In the genomic region with DNA sequence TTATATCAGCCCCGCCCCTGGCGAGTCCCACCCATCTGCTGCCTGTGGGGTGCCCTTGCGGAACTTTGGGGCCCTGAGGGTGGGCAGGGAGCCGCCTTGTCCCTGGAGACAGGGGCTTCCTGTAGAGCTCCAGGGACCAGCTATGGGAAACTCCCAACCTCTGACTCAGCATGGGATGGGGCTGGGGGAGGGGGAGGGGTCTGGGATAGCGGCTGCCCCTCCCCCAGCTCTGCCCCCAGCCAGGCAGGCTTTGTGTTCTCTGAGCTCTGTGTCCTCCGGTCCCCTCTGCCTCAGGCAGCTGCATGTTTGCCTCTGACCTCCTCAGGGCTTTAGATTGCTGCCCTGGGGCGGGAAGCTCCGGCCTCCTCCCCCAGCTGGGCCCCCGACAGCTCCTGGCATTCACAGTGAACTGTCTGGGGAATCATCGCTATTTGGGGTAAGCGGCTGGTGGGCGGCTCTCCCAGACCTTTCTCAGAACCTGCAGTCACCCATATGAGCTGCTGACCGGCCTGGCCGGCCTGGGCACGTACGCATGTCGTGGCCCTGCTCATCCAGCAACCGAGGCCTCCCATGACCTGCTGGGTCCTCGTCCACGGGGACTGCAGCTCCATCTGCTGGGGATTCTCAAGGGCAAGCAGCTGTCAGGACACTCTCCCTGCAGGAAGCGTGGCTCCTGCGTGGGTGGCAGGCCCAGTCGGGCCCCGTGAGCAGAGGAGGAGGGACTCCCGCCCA, we compare ENCODE assay signal across 9 cellular contexts. TPM values are rescaled to one million over a fixed set of nuclear protein-coding genes. Genes with fewer than 3 reads are reported as not detected.
DNase-seq lines count a peak whose midpoint lies in the region; ATAC-seq, FAIRE-seq and TF ChIP-seq lines count a peak whose summit lies in the region.
"Had no signal": no experiment of that assay in that cellular context is flagged by ENCODE, and none has a peak within 500 bp of the region (broad histone marks: within the 10 kb centered on the region; RNA-seq: fewer than 3 reads in every experiment).

No MANE protein-coding gene starts in this region.

- H3K9me3 ChIP-seq in BLaER1 treated with 17β-estradiol and CSF1 and Interleukin-3, amounts not matched to agents 10 nM and 100 nM (replicated peaks in 1 of 11), result no peaks in the 10 kb centered on the region
- H3K9me3 ChIP-seq in Panc1 (ENCODE audit: control insufficient read depth, insufficient read depth, low read depth, low read length), result no peaks in the 10 kb centered on the region

- H3K27ac Mint-ChIP-seq in neural crest cell (ENCODE audit: unreplicated experiment), result peak overlapping the region; percentile 92
- H3K27ac Mint-ChIP-seq: activated CD8-positive, alpha-beta memory T cell treated with anti-CD3 and anti-CD28 coated beads, Interleukin-2, amount 10 ng/mL, durations not matched to agents 7 days and 5 days had no signal

- TF ChIP-seq CTCF in Panc1 (IDR thresholded peaks at IDR 0.05), result no peak; the same call in 1 of the 2 replicates
- peak; percentile 60 for TF ChIP-seq CTCF in neural crest cell (conservative IDR thresholded peaks at IDR 0.05)
- TF ChIP-seq CTCF in lower leg skin (IDR thresholded peaks at IDR 0.05), result no peak

- DNase-seq in Panc1 (ENCODE audit: low read depth, low spot score) (no peak), fibroblast of peridontal ligament (ENCODE audit: extremely low read depth) (peak; percentile 14), neural crest cell (ENCODE audit: low read depth, low spot score) (peak; percentile 74), lower leg skin (ENCODE audit: low spot score in 2 of 2) (no peak), GM12892 (ENCODE audit: insufficient read length) (no peak)
- no peak for DNase-seq in stimulated activated CD4-positive, alpha-beta T cell treated with anti-CD3 and anti-CD28 coated beads, Interleukin-4, amount 100 ng/mL, for 24 hours
- DNase-seq: activated CD8-positive, alpha-beta memory T cell treated with anti-CD3 and anti-CD28 coated beads, Interleukin-2, amount 10 ng/mL, durations not matched to agents 7 days and 5 days had no signal

- peaks cover 36 to 68% (median 58%) of the 10 kb centered on the region in 10 experiments for H3K4me1 ChIP-seq in BLaER1 treated with 17β-estradiol and CSF1 and Interleukin-3, amounts not matched to agents 10 nM and 100 nM
- H3K4me1 ChIP-seq in Panc1 (ENCODE audit: control insufficient read depth, insufficient read depth, low read length), result peaks cover 22% of the 10 kb centered on the region

- no peaks in the 10 kb centered on the region for H3K36me3 ChIP-seq in BLaER1 treated with 17β-estradiol and CSF1 and Interleukin-3, amounts not matched to agents 10 nM and 100 nM
- no peaks in the 10 kb centered on the region for H3K36me3 ChIP-seq in Panc1 (ENCODE audit: control insufficient read depth, insufficient read depth, low read length)

- peaks cover 0 to 7% (median 0%) of the 10 kb centered on the region in 11 experiments; a peak in 2 of 22 replicates for H3K27me3 ChIP-seq in BLaER1 treated with 17β-estradiol and CSF1 and Interleukin-3, amounts not matched to agents 10 nM and 100 nM
- no peaks in the 10 kb centered on the region for H3K27me3 ChIP-seq in Panc1 (ENCODE audit: control insufficient read depth, insufficient read depth, low read length)

- peak overlapping the region; percentile 67 to 88 (median 84) for H3K4me2 ChIP-seq in BLaER1 treated with 17β-estradiol and CSF1 and Interleukin-3, amounts not matched to agents 10 nM and 100 nM

- no peaks in the 10 kb centered on the region for H3K27me3 Mint-ChIP-seq in neural crest cell (ENCODE audit: low read depth)
- H3K27me3 Mint-ChIP-seq: activated CD8-positive, alpha-beta memory T cell treated with anti-CD3 and anti-CD28 coated beads, Interleukin-2, amount 10 ng/mL, durations not matched to agents 7 days and 5 days had no signal

- intact Hi-C loops in Panc1 (cut with micrococcal nuclease; ENCODE audit: unreplicated experiment), result no loop called here
- intact Hi-C loops in lower leg skin (cut with DNase I; ENCODE audit: low total_unique reads), result no loop called here

- no peak overlapping the region for H3K4me3 ChIP-seq in BLaER1 treated with 17β-estradiol and CSF1 and Interleukin-3, amounts not matched to agents 10 nM and 100 nM
- H3K4me3 ChIP-seq in Panc1 (ENCODE audit: low read depth in 2 of 2, low read length in 2 of 2) (no peak overlapping the region), lower leg skin (ENCODE audit: low read depth, poor library complexity, severe bottlenecking) (no peak overlapping the region)

- H3K9me3 Mint-ChIP-seq in neural crest cell, result no peaks in the 10 kb centered on the region

- H3K9ac ChIP-seq in BLaER1 treated with 17β-estradiol and CSF1 and Interleukin-3, amounts not matched to agents 10 nM and 100 nM, result peak overlapping the region in 10 of 11 experiments; percentile 13 to 62 (median 54); a peak in 15 of 22 replicates

- ATAC-seq in Panc1, result peak; percentile 62
- no peak for ATAC-seq in GM18868 (IDR thresholded peaks at IDR 0.05; ENCODE audit: unreplicated experiment)
- ATAC-seq: activated CD8-positive, alpha-beta memory T cell treated with anti-CD3 and anti-CD28 coated beads, Interleukin-2, amount 10 ng/mL, durations not matched to agents 7 days and 5 days had no signal

- H3K36me3 Mint-ChIP-seq in neural crest cell (ENCODE audit: low read depth), result no peaks in the 10 kb centered on the region
- H3K36me3 Mint-ChIP-seq: activated CD8-positive, alpha-beta memory T cell treated with anti-CD3 and anti-CD28 coated beads, Interleukin-2, amount 10 ng/mL, durations not matched to agents 7 days and 5 days had no signal

- no peak for TF ChIP-seq POLR2A in lower leg skin (IDR thresholded peaks at IDR 0.05)
- TF ChIP-seq POLR2A in GM12892 (IDR thresholded peaks at IDR 0.05; ENCODE audit: low read depth, low read length), result no peak

- H3K4me1 Mint-ChIP-seq in neural crest cell, result peaks cover 26% of the 10 kb centered on the region
- H3K4me1 Mint-ChIP-seq: activated CD8-positive, alpha-beta memory T cell treated with anti-CD3 and anti-CD28 coated beads, Interleukin-2, amount 10 ng/mL, durations not matched to agents 7 days and 5 days had no signal

- peaks cover 0 to 27% (median 0%) of the 10 kb centered on the region in 11 experiments; a peak in 8 of 22 replicates for H4K20me1 ChIP-seq in BLaER1 treated with 17β-estradiol and CSF1 and Interleukin-3, amounts not matched to agents 10 nM and 100 nM

- FAIRE-seq in GM12892 (lab: Jason Lieb, UNC), result no peak

- WGBS in lower leg skin, 2 donors, result 37 to 42% methylated on average over 10 to 24 of the region's 25 CpGs

- in situ Hi-C loops in Panc1 (cut with HindIII; ENCODE audit: low pct_unique_long_range_greater_than_20kb, low sequenced_read_pairs), result no loop called here

- POLR2A ChIA-PET in Panc1 (lab: Charles Lee), result no interaction called here

- H3K27ac ChIP-seq in BLaER1 treated with 17β-estradiol and CSF1 and Interleukin-3, amounts not matched to agents 10 nM and 100 nM, result peak overlapping the region in 9 of 11 experiments; percentile 55 to 76 (median 66); a peak in 17 of 22 replicates
- H3K27ac ChIP-seq in Panc1 (ENCODE audit: low read length), result no peak overlapping the region

- CTCF ChIA-PET in Panc1 (lab: Charles Lee), result interaction anchor here (0.6 to 2.5 kb wide), 3 partner anchors 10 to 19 kb away, joined by 3 to 21 read pairs (median 3); no protein-coding TSS in a partner anchor

- BruUV-seq in Panc1 (replicated peaks; lab: Mats Ljungman, UMichigan), result no TSS peak

- no peak overlapping the region for H3K4me3 Mint-ChIP-seq in neural crest cell
- H3K4me3 Mint-ChIP-seq: activated CD8-positive, alpha-beta memory T cell treated with anti-CD3 and anti-CD28 coated beads, Interleukin-2, amount 10 ng/mL, durations not matched to agents 7 days and 5 days had no signal

RNA-seq across cellular contexts. Expression of a gene that starts 17.1 kb away (rescaled TPM):
- total RNA-seq in Panc1 (2021; ENCODE audit: unreplicated experiment), result 10.1 TPM
- 7.8 TPM for polyA plus RNA-seq in Panc1 (2012; ENCODE audit: insufficient read length)
- total RNA-seq in neural crest cell, result 11.3 and 12.2 TPM in 2 replicates
- 10 to 100 TPM in 2 of 4 donors, 1 to 10 TPM in 2; 7.9 to 11.5 (median 9.8) TPM for total RNA-seq in lower leg skin
- polyA plus RNA-seq in GM12892 (2012; ENCODE audit: missing spikeins), result not detected
- total RNA-seq: activated CD8-positive, alpha-beta memory T cell treated with anti-CD3 and anti-CD28 coated beads, Interleukin-2, amount 10 ng/mL, durations not matched to agents 7 days and 5 days had no signal

Comparison
In these comparisons a context has a peak if more than half of its experiments do, and no peak if none do; other contexts are left out.
1. DNase-seq: peak in fibroblast of peridontal ligament (single experiment) and neural crest cell (single experiment); none in Panc1 (single experiment), lower leg skin (0 of 2), stimulated activated CD4-positive, alpha-beta T cell treated with anti-CD3 and anti-CD28 coated beads, Interleukin-4, amount 100 ng/mL, for 24 hours (single experiment) and GM12892 (single experiment).